In the genomic region with DNA sequence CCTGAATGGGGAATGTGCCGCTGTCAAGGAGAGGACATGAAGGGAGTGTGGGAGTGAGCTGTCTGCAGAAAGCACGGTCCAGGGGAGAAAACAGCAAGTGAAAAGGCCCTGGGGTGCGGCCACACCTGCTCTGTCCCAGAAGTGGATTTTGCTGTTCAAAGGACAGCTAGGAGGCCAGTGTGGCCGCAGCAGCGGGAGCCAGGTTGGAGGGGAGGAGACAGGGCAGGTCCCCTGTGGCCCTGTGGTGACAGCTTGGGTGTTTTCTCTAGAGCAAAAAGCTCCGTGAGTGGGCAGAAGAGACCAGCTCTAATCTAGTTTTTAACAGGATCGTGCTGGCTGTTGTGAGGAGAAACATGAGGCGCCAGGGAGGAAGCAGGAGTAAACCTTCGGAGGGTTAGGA, we compare ENCODE assay signal across 21 cellular contexts. TPM values are rescaled to one million over a fixed set of nuclear protein-coding genes. Genes with fewer than 3 reads are reported as not detected.
DNase-seq lines count a peak whose midpoint lies in the region; ATAC-seq and TF ChIP-seq lines count a peak whose summit lies in the region.
"Had no signal": no experiment of that assay in that cellular context is flagged by ENCODE, and none has a peak within 500 bp of the region (broad histone marks: within the 10 kb centered on the region; RNA-seq: fewer than 3 reads in every experiment).

No MANE protein-coding gene starts in this region.

- no peaks in the 10 kb centered on the region for H4K20me1 ChIP-seq in BLaER1
- no peaks in the 10 kb centered on the region for H4K20me1 ChIP-seq in neural progenitor cell (ENCODE audit: low read depth)

- TF ChIP-seq CTCF in endothelial cell (IDR thresholded peaks at IDR 0.05; ENCODE audit: unreplicated experiment) (no peak), neural progenitor cell (IDR thresholded peaks at IDR 0.05) (no peak)

- H3K9ac ChIP-seq in BLaER1 (no peak overlapping the region), neural progenitor cell (no peak overlapping the region)

- H3K27me3 Mint-ChIP-seq in endothelial cell (ENCODE audit: unreplicated experiment) (peaks cover 2% of the 10 kb centered on the region), neural progenitor cell (ENCODE audit: insufficient read depth, low read depth) (peaks cover 9% of the 10 kb centered on the region)

- H3K4me1 Mint-ChIP-seq in endothelial cell (ENCODE audit: unreplicated experiment) (peaks cover 14% of the 10 kb centered on the region), neural progenitor cell (peaks cover 8% of the 10 kb centered on the region)
- H3K4me1 Mint-ChIP-seq: B cell; CD8-positive, alpha-beta memory T cell had no signal

- no peaks in the 10 kb centered on the region for H3F3A ChIP-seq in neural progenitor cell (ENCODE audit: low read depth)

- H3K36me3 ChIP-seq in BLaER1 (no peaks in the 10 kb centered on the region), neural progenitor cell (no peaks in the 10 kb centered on the region)

- H3K27me3 ChIP-seq in BLaER1 (no peaks in the 10 kb centered on the region), neural progenitor cell (no peaks in the 10 kb centered on the region)

- H3K4me2 ChIP-seq in BLaER1 (peak overlapping the region; percentile 38), neural progenitor cell (no peak overlapping the region)
- H3K4me2 ChIP-seq: GM23338 had no signal

- H3K4me3 ChIP-seq in BLaER1 (no peak overlapping the region), neural progenitor cell (no peak overlapping the region)
- H3K4me3 ChIP-seq: GM23338 had no signal

- peaks cover 3% of the 10 kb centered on the region for H3K36me3 Mint-ChIP-seq in endothelial cell (ENCODE audit: low read depth, unreplicated experiment)
- H3K36me3 Mint-ChIP-seq in neural progenitor cell: no peaks in the 10 kb centered on the region
- no peaks in the 10 kb centered on the region for H3K36me3 Mint-ChIP-seq in activated naive CD4-positive, alpha-beta T cell treated with anti-CD3 and anti-CD28 coated beads, Interleukin-2, amount 50 U/mL, for 72 hours
- H3K36me3 Mint-ChIP-seq: CD8-positive, alpha-beta memory T cell had no signal

- H3K4me3 Mint-ChIP-seq in endothelial cell (ENCODE audit: unreplicated experiment) (peak overlapping the region; percentile 31), neural progenitor cell (no peak overlapping the region)
- H3K4me3 Mint-ChIP-seq: B cell; CD8-positive, alpha-beta memory T cell; GM23338 had no signal

- H3K4me1 ChIP-seq in BLaER1 (peaks cover 25% of the 10 kb centered on the region), neural progenitor cell (no peaks in the 10 kb centered on the region)

- H3K79me2 ChIP-seq in neural progenitor cell (ENCODE audit: low read depth): no peaks in the 10 kb centered on the region

- H2AFZ ChIP-seq in neural progenitor cell (replicated peaks): no peak overlapping the region
- H2AFZ ChIP-seq: GM23338 had no signal

- H3K9me3 ChIP-seq in BLaER1: peaks cover 4% of the 10 kb centered on the region
- H3K9me3 ChIP-seq in neural progenitor cell (ENCODE audit: low read depth): no peaks in the 10 kb centered on the region

- H3K27ac Mint-ChIP-seq in endothelial cell (ENCODE audit: unreplicated experiment): no peak overlapping the region
- peak overlapping the region; percentile 4 for H3K27ac Mint-ChIP-seq in neural progenitor cell
- H3K27ac Mint-ChIP-seq in activated naive CD4-positive, alpha-beta T cell treated with anti-CD3 and anti-CD28 coated beads, Interleukin-2, amount 50 U/mL, for 72 hours: no peak overlapping the region
- H3K27ac Mint-ChIP-seq: B cell, GM23338 had no signal

- H3K27ac ChIP-seq in BLaER1 (no peak overlapping the region), neural progenitor cell (no peak overlapping the region)
- H3K27ac ChIP-seq: C4-2B, HL-60 had no signal

- DNase-seq in HT-29 (ENCODE audit: low spot score) (peak; percentile 30), endothelial cell (ENCODE audit: low spot score) (no peak), neural progenitor cell (ENCODE audit: low spot score) (no peak)
- no peak for DNase-seq in activated naive CD4-positive, alpha-beta T cell treated with anti-CD3 and anti-CD28 coated beads, Interleukin-2, amount 50 U/mL, for 72 hours (ENCODE audit: low spot score in 2 of 2)
- DNase-seq: CD8-positive, alpha-beta memory T cell; COR-L47; DMS153; DMS79; GDM1; HCEC 1CT; IMR-90; Karpas-422; KBM-7 had no signal

- H3K9me3 Mint-ChIP-seq in endothelial cell (ENCODE audit: unreplicated experiment) (no peaks in the 10 kb centered on the region), neural progenitor cell (no peaks in the 10 kb centered on the region)
- H3K9me3 Mint-ChIP-seq in activated naive CD4-positive, alpha-beta T cell treated with anti-CD3 and anti-CD28 coated beads, Interleukin-2, amount 50 U/mL, for 72 hours: no peaks in the 10 kb centered on the region
- H3K9me3 Mint-ChIP-seq: CD8-positive, alpha-beta memory T cell had no signal

- ATAC-seq in GM19463 (IDR thresholded peaks at IDR 0.05; ENCODE audit: unreplicated experiment) (no peak), HG02642 (IDR thresholded peaks at IDR 0.05; ENCODE audit: poor library complexity, unreplicated experiment) (no peak), HG03342 (IDR thresholded peaks at IDR 0.05; ENCODE audit: unreplicated experiment) (no peak)
- no peak for ATAC-seq in activated naive CD4-positive, alpha-beta T cell treated with anti-CD3 and anti-CD28 coated beads, Interleukin-2, amount 50 U/mL, for 72 hours
- ATAC-seq: GM23338 had no signal

RNA-seq across cellular contexts. Expression of a gene that starts 4.5 kb away (rescaled TPM):
- total RNA-seq in HT-29 (2014; rRNA removed; shearing (Covaris generic)): 21.2 and 33.7 TPM in 2 replicates
- total RNA-seq in endothelial cell (ENCODE audit: unreplicated experiment) (2.9 TPM), neural progenitor cell (ENCODE audit: low replicate concordance) (0.56 TPM in 1 of 2 replicates, not detected in the other)
- total RNA-seq in activated naive CD4-positive, alpha-beta T cell treated with anti-CD3 and anti-CD28 coated beads, Interleukin-2, amount 50 U/mL, for 72 hours: not detected
- total RNA-seq: B cell; CD8-positive, alpha-beta memory T cell; IMR-90 had no signal
